Comparison of ENCODE assay signal across 8 cellular contexts in genomic region chr2:88599527-88599926, GRCh38. TPM values are rescaled to one million over a fixed set of nuclear protein-coding genes. Genes with fewer than 3 reads are reported as not detected.
DNase-seq lines count a peak whose midpoint lies in the region; ATAC-seq, FAIRE-seq and TF ChIP-seq lines count a peak whose summit lies in the region.

No MANE protein-coding gene starts in this region.

- SMC1A ChIA-PET in GM12878 (lab: Charles Lee; ENCODE audit: uncharacterized antibody, unreplicated experiment), result interaction anchor here (0.8 to 14.0 kb wide), 10 partner anchors 8 to 72 kb away, joined by 3 to 231 read pairs (median 5); partner anchors contain the start of gene EIF2AK3

- no peak overlapping the region for H3K4me3 Mint-ChIP-seq in osteocyte (ENCODE audit: unreplicated experiment)
- no peak overlapping the region for H3K4me3 Mint-ChIP-seq in CD14-positive monocyte

- H3K36me3 Mint-ChIP-seq in osteocyte (ENCODE audit: unreplicated experiment), result peaks cover 7% of the 10 kb centered on the region
- H3K36me3 Mint-ChIP-seq in CD14-positive monocyte, result peaks cover 10 to 14% of the 10 kb centered on the region in 2 donors

- H3K36me3 ChIP-seq in HUES48 (ENCODE audit: control insufficient read depth, insufficient read depth, low read length) (peaks cover under 1% of the 10 kb centered on the region; the same call in 1 of the 2 replicates), GM12878 (ENCODE audit: control insufficient read depth in 2 of 2, insufficient read depth in 2 of 2, low read length in 1 of 2) (peaks cover 0 to 6% of the 10 kb centered on the region in 2 experiments; a peak in 1 of 4 replicates)

- no peak for TF ChIP-seq CTCF in GM12878 (IDR thresholded peaks at IDR 0.05 in 2 of 3, conservative IDR thresholded peaks at IDR 0.05 in 1 of 3; ENCODE audit: control insufficient read depth in 2 of 3, extremely low read depth in 1 of 3, insufficient read depth in 1 of 3, low read depth in 3 of 3, low read length in 3 of 3)
- TF ChIP-seq CTCF in osteocyte (IDR thresholded peaks at IDR 0.05), result no peak
- TF ChIP-seq CTCF in CD14-positive monocyte (IDR thresholded peaks at IDR 0.05), result no peak

- H3K4me3 ChIP-seq in HUES48 (ENCODE audit: low read depth, low read length) (no peak overlapping the region; the same call in 1 of the 2 replicates), GM12878 (peak overlapping the region; percentile 14; the same call in 1 of the 2 replicates)

- 2% methylated on average over 2 of the region's 2 CpGs for WGBS in GM12878 (ENCODE audit: insufficient coverage, insufficient replicate concordance, low lambda C conversion rate, missing lambda C conversion rate)

- peak overlapping the region; percentile 57 for H3K4me2 ChIP-seq in GM12878 (ENCODE audit: control insufficient read depth, insufficient read depth)

- in situ Hi-C loops in GM12878 (cut with MboI), result no loop called here

- FAIRE-seq in G401.6 (lab: Jason Lieb, UNC), result peak; percentile 75
- no peak for FAIRE-seq in GM12878 (lab: Jason Lieb, UNC)

- H3K27ac ChIP-seq in HUES48 (ENCODE audit: low read depth, low read length) (peak overlapping the region; percentile 93), GM12878 (ENCODE audit: control insufficient read depth, insufficient read depth) (peak overlapping the region; percentile 61)

- intact Hi-C loops in GM12878 (cut with micrococcal nuclease; ENCODE audit: unreplicated experiment), result no loop called here
- intact Hi-C loops in CD14-positive monocyte (cut with micrococcal nuclease), result no loop called here

- RAD21 ChIA-PET in GM12878 (lab: Charles Lee; ENCODE audit: unreplicated experiment), result interaction anchor here (0.9 to 2.2 kb wide), 13 partner anchors 9 to 270 kb away, joined by 3 to 12 read pairs (median 6); partner anchors contain the start of gene EIF2AK3

- no peak for TF ChIP-seq POLR2A in GM12878 (IDR thresholded peaks at IDR 0.05; ENCODE audit: low read depth, low read length)

- H3K9me3 Mint-ChIP-seq in osteocyte (ENCODE audit: unreplicated experiment) (no peaks in the 10 kb centered on the region), CD14-positive monocyte (peaks cover 0 to 2% (median 0%) of the 10 kb centered on the region in 7 donors)

- H4K20me1 ChIP-seq in GM12878 (ENCODE audit: control insufficient read depth, insufficient read depth), result no peaks in the 10 kb centered on the region

- H3K9me3 ChIP-seq in HUES48 (ENCODE audit: control insufficient read depth, insufficient read depth, low read length), result no peaks in the 10 kb centered on the region
- no peaks in the 10 kb centered on the region for H3K9me3 ChIP-seq in GM12878 (replicated peaks; ENCODE audit: control insufficient read depth, insufficient read depth, low read length)

- POLR2A ChIA-PET in GM12878 (lab: Charles Lee), result interaction anchor here (0.7 to 2.2 kb wide), 6 partner anchors 8 to 38 kb away, joined by 3 to 30 read pairs (median 8); partner anchors contain the start of gene EIF2AK3

- H3K4me1 Mint-ChIP-seq in osteocyte (ENCODE audit: unreplicated experiment), result peaks cover 26% of the 10 kb centered on the region
- peaks cover 12% of the 10 kb centered on the region for H3K4me1 Mint-ChIP-seq in CD14-positive monocyte

- no TSS peak for BruUV-seq in GM12878 (replicated peaks; lab: Mats Ljungman, UMichigan)

- no peak for DNase-seq in GM12878 (ENCODE audit: low read depth, low spot score)
- no peak for DNase-seq in osteocyte (ENCODE audit: extremely low spot score, unreplicated experiment)
- DNase-seq in SW480 (ENCODE audit: low spot score), result no peak
- no peak for DNase-seq in occipital lobe (lab: John Stamatoyannopoulos, UW)
- DNase-seq in CD14-positive monocyte (ENCODE audit: low spot score), result no peak

- no peak for TF ChIP-seq RAD21 in GM12878 (IDR thresholded peaks at IDR 0.05; ENCODE audit: insufficient read depth, low read depth, low read length)

- H3K4me1 ChIP-seq in HUES48 (ENCODE audit: control insufficient read depth, insufficient read depth, low read length) (peaks cover 61% of the 10 kb centered on the region), GM12878 (ENCODE audit: control insufficient read depth, insufficient read depth, low read length) (peaks cover 33% of the 10 kb centered on the region)

- H3K79me2 ChIP-seq in GM12878 (ENCODE audit: control insufficient read depth, insufficient read depth, low read length), result peaks cover 59% of the 10 kb centered on the region

- peak overlapping the region; percentile 74 for H3K27ac Mint-ChIP-seq in osteocyte (ENCODE audit: unreplicated experiment)
- H3K27ac Mint-ChIP-seq in CD14-positive monocyte, result peak overlapping the region in 2 of 7 donors; percentile 4 to 81

- H3K9ac ChIP-seq in HUES48 (ENCODE audit: low read depth, low read length) (peak overlapping the region; percentile 40; the same call in 1 of the 2 replicates), GM12878 (ENCODE audit: control insufficient read depth, insufficient read depth, low read length) (no peak overlapping the region)

- CTCF ChIA-PET in GM12878 (lab: Yijun Ruan, JAX), result interaction anchor here (0.6 to 2.0 kb wide), 7 partner anchors 9 to 409 kb away, joined by 3 to 16 read pairs (median 4); no protein-coding TSS in a partner anchor

- H2AFZ ChIP-seq in GM12878 (ENCODE audit: control insufficient read depth, low read depth, low read length), result no peak overlapping the region

- no peak for TF ChIP-seq EP300 in GM12878 (IDR thresholded peaks at IDR 0.05; ENCODE audit: borderline replicate concordance in 1 of 2, control insufficient read depth in 1 of 2, low read depth in 2 of 2, low read length in 2 of 2)

- peak; percentile 18; the same call in 2 of the 3 replicates for ATAC-seq in GM12878
- ATAC-seq in HG02852 (IDR thresholded peaks at IDR 0.05; ENCODE audit: unreplicated experiment), result no peak

- no peaks in the 10 kb centered on the region for H3K27me3 Mint-ChIP-seq in osteocyte (ENCODE audit: unreplicated experiment)
- no peaks in the 10 kb centered on the region for H3K27me3 Mint-ChIP-seq in CD14-positive monocyte (ENCODE audit: low read depth in 3 of 3)

- H3K27me3 ChIP-seq in HUES48 (ENCODE audit: control insufficient read depth, insufficient read depth, low read length), result no peaks in the 10 kb centered on the region
- no peaks in the 10 kb centered on the region for H3K27me3 ChIP-seq in GM12878 (replicated peaks in 1 of 2; ENCODE audit: control insufficient read depth in 2 of 2, insufficient read depth in 2 of 2, low read length in 1 of 2)

TF ChIP-seq in GM12878, 131 proteins besides CTCF, POLR2A, EP300 and RAD21:
- TF ChIP-seq, protein P1, sequence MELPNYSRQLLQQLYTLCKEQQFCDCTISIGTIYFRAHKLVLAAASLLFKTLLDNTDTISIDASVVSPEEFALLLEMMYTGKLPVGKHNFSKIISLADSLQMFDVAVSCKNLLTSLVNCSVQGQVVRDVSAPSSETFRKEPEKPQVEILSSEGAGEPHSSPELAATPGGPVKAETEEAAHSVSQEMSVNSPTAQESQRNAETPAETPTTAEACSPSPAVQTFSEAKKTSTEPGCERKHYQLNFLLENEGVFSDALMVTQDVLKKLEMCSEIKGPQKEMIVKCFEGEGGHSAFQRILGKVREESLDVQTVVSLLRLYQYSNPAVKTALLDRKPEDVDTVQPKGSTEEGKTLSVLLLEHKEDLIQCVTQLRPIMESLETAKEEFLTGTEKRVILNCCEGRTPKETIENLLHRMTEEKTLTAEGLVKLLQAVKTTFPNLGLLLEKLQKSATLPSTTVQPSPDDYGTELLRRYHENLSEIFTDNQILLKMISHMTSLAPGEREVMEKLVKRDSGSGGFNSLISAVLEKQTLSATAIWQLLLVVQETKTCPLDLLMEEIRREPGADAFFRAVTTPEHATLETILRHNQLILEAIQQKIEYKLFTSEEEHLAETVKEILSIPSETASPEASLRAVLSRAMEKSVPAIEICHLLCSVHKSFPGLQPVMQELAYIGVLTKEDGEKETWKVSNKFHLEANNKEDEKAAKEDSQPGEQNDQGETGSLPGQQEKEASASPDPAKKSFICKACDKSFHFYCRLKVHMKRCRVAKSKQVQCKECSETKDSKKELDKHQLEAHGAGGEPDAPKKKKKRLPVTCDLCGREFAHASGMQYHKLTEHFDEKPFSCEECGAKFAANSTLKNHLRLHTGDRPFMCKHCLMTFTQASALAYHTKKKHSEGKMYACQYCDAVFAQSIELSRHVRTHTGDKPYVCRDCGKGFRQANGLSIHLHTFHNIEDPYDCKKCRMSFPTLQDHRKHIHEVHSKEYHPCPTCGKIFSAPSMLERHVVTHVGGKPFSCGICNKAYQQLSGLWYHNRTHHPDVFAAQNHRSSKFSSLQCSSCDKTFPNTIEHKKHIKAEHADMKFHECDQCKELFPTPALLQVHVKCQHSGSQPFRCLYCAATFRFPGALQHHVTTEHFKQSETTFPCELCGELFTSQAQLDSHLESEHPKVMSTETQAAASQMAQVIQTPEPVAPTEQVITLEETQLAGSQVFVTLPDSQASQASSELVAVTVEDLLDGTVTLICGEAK (IDR thresholded peaks at IDR 0.05; ENCODE audit: borderline replicate concordance), result peak; percentile 15; the same call in 1 of the 2 replicates
- TF ChIP-seq, protein P2, sequence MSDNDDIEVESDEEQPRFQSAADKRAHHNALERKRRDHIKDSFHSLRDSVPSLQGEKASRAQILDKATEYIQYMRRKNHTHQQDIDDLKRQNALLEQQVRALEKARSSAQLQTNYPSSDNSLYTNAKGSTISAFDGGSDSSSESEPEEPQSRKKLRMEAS (IDR thresholded peaks at IDR 0.05; ENCODE audit: low read depth, low read length), result no peak
- TF ChIP-seq BMI1 (IDR thresholded peaks at IDR 0.05; ENCODE audit: borderline replicate concordance) (no peak), SPI1 (IDR thresholded peaks at IDR 0.05; ENCODE audit: borderline replicate concordance, insufficient read depth, low read depth, low read length) (peak; percentile 54; the same call in 1 of the 2 replicates)

RNA-seq across cellular contexts. Expression of gene EIF2AK3, which starts 27.7 kb away (rescaled TPM):
- total RNA-seq in GM12878 (2013; cell fraction: nucleolus; rRNA removed), result 163 and 165 TPM in 2 replicates
- total RNA-seq in GM12878 (2014; rRNA removed), result 28.9 and 33.4 TPM in 2 replicates
- total RNA-seq in GM12878 (2014; rRNA removed; fragmentation: Illumina TruSeq; extraction: Trizol), result 41.4 and 44.7 TPM in 2 replicates
- 23.6 and 24.8 TPM in 2 replicates for total RNA-seq in GM12878 (2021)
- 46.5 TPM for polyA plus RNA-seq in GM12878 (2011; ENCODE audit: low read depth)
- polyA plus RNA-seq in GM12878 (2011; rRNA removed), result 26.0 and 33.4 TPM in 2 replicates
- polyA plus RNA-seq in GM12878 (2011; cell fraction: cytosol; rRNA removed), result 9.8 and 13.2 TPM in 2 replicates
- 13.3 and 14.2 TPM in 2 replicates for polyA plus RNA-seq in GM12878 (2011; cell fraction: nucleus; rRNA removed)
- polyA plus RNA-seq in GM12878 (2012), result 33.3 and 35.1 TPM in 2 replicates
- 34.7 and 47.0 TPM in 2 replicates for polyA plus RNA-seq in GM12878 (2014; fragmentation: Illumina TruSeq; extraction: Trizol)
- 1 to 10 TPM; 5.0 to 8.2 TPM for polyA plus RNA-seq in GM12878 (2014; fragmentation: Nextera tagmentation; extraction: Ambion mirVana)
- 17.8 and 19.1 TPM in 2 replicates for polyA plus RNA-seq in GM12878 (2014; rRNA removed)
- 10 to 100 TPM; 20.2 to 21.2 TPM for polyA plus RNA-seq in GM12878 (2016; fragmentation: Nextera tagmentation; extraction: Ambion mirVana)
- polyA minus RNA-seq in GM12878 (2011; rRNA and poly(A)+ RNA removed), result 18.5 and 36.6 TPM in 2 replicates
- polyA minus RNA-seq in GM12878 (2011; cell fraction: cytosol; rRNA and poly(A)+ RNA removed), result 12.2 and 12.5 TPM in 2 replicates
- 16.7 and 20.5 TPM in 2 replicates for polyA minus RNA-seq in GM12878 (2011; cell fraction: nucleus; rRNA and poly(A)+ RNA removed)
- total RNA-seq in osteocyte, result 16.3 and 16.6 TPM in 2 replicates
- 32.3 TPM for total RNA-seq in occipital lobe
- polyA plus RNA-seq in CD14-positive monocyte, result 1 to 10 TPM; 2.0 to 2.3 TPM
